In genomic region chr15:71136159-71137137, GRCh38 we compare ENCODE assay signal across 1 cellular context.
TF ChIP-seq lines count a peak whose summit lies in the region.

No MANE protein-coding gene starts in this region.

TF ChIP-seq in WTC11, 78 proteins besides CTCF, POLR2A, EP300 and RAD21 (continued from another document):
- TF ChIP-seq AR (CRISPR knock-in tag; IDR thresholded peaks at IDR 0.05) = no peak
- no peak for TF ChIP-seq FOXJ3 (CRISPR knock-in tag; IDR thresholded peaks at IDR 0.05; ENCODE audit: borderline replicate concordance)
